14 cellular contexts compared by ENCODE assay signal in genomic region chr1:56466541-56466940, GRCh38.
DNase-seq lines count a peak whose midpoint lies in the region; ATAC-seq, FAIRE-seq and TF ChIP-seq lines count a peak whose summit lies in the region.
"Had no signal": no experiment of that assay in that cellular context is flagged by ENCODE, and none has a peak within 500 bp of the region (broad histone marks: within the 10 kb centered on the region; RNA-seq: fewer than 3 reads in every experiment).

No MANE protein-coding gene starts in this region.

- H4K20me1 ChIP-seq in HepG2 (ENCODE audit: insufficient read depth, low read length): no peaks in the 10 kb centered on the region

- H3K36me3 ChIP-seq in right lobe of liver (no peaks in the 10 kb centered on the region), HepG2 (replicated peaks in 1 of 2; ENCODE audit: control insufficient read depth in 1 of 2, insufficient read depth in 2 of 2, low read length in 2 of 2) (no peaks in the 10 kb centered on the region)

- intact Hi-C loops in right lobe of liver (cut with DNase I): no loop called here
- intact Hi-C loops in HepG2 (cut with micrococcal nuclease; ENCODE audit: unreplicated experiment): no loop called here

- no peak for FAIRE-seq in HepG2 (lab: Jason Lieb, UNC)
- FAIRE-seq: A549, GM12878, GM18507, H54 had no signal

- H3K27me3 ChIP-seq in right lobe of liver (no peaks in the 10 kb centered on the region), HepG2 (ENCODE audit: control insufficient read depth in 1 of 2, insufficient read depth in 2 of 2, low read length in 2 of 2) (no peaks in the 10 kb centered on the region)

- H3K9me3 ChIP-seq in right lobe of liver: no peaks in the 10 kb centered on the region
- no peaks in the 10 kb centered on the region for H3K9me3 ChIP-seq in HepG2 (ENCODE audit: low read length)
- H3K9me3 ChIP-seq: A549 had no signal

- no peaks in the 10 kb centered on the region for H3K79me2 ChIP-seq in HepG2 (ENCODE audit: insufficient read depth, low read length)

- peak; percentile 9 to 54 (median 31) for ATAC-seq in right lobe of liver
- ATAC-seq in HepG2: no peak
- peak; percentile 50 for ATAC-seq in left lobe of liver
- ATAC-seq: A549, GM12878, HCT116 had no signal

- TF ChIP-seq EP300 in HepG2 (IDR thresholded peaks at IDR 0.05; ENCODE audit: low read depth in 2 of 2, low read length in 2 of 2): no peak
- no peak for TF ChIP-seq EP300 in HepG2 (CRISPR knock-in tag; IDR thresholded peaks at IDR 0.05; ENCODE audit: borderline replicate concordance)

- H3K4me2 ChIP-seq in HepG2 (ENCODE audit: low read depth, low read length): no peak overlapping the region
- H3K4me2 ChIP-seq: A549 had no signal

- in situ Hi-C loops in HepG2 (cut with HindIII; ENCODE audit: extremely low pct_ligation_motif_present, low pct_unique_long_range_greater_than_20kb): no loop called here

- TF ChIP-seq CTCF in right lobe of liver (IDR thresholded peaks at IDR 0.05) (no peak), HepG2 (CRISPR knock-in tag; IDR thresholded peaks at IDR 0.05) (no peak), GM10248 (IDR thresholded peaks at IDR 0.05; ENCODE audit: control extremely low read depth, extremely low read depth, low read depth, missing control alignments) (no peak)

- POLR2A ChIA-PET in HepG2 (lab: Yijun Ruan, JAX): no interaction called here
- POLR2A ChIA-PET in GM10248 (lab: Yijun Ruan, JAX): no interaction called here

- DNase-seq in right lobe of liver: no peak
- no peak for DNase-seq in HepG2 (ENCODE audit: low spot score)
- peak; percentile 55 to 58 for DNase-seq in NOMO-1 (lab: John Stamatoyannopoulos, UW; ENCODE audit: unreplicated experiment in 2 of 2)
- no peak for DNase-seq in left lobe of liver (ENCODE audit: low spot score)
- DNase-seq in islet precursor cell: no peak
- no peak for DNase-seq in GM10248 (ENCODE audit: extremely low spot score)
- no peak for DNase-seq in NCI-H2227 (lab: John Stamatoyannopoulos, UW; ENCODE audit: unreplicated experiment)
- DNase-seq: CD4-positive, CD25-positive, alpha-beta regulatory T cell had no signal

- BruUV-seq in HepG2 (replicated peaks; lab: Mats Ljungman, UMichigan): no TSS peak

- no peak overlapping the region for H3K4me3 ChIP-seq in right lobe of liver
- no peak overlapping the region for H3K4me3 ChIP-seq in HepG2 (replicated peaks in 1 of 3; ENCODE audit: insufficient read depth in 1 of 3, low read depth in 2 of 3, low read length in 3 of 3)
- H3K4me3 ChIP-seq: A549, GM12878 had no signal

- CTCF ChIA-PET in HepG2 (lab: Yijun Ruan, JAX; ENCODE audit: low intra/inter-chr PET ratio, low total read pairs) (no interaction called here), GM10248 (lab: Yijun Ruan, JAX) (no interaction called here)

- no peak overlapping the region for H3K27ac ChIP-seq in right lobe of liver
- no peak overlapping the region for H3K27ac ChIP-seq in HepG2 (ENCODE audit: extremely low read length, insufficient read depth, low read length)
- H3K27ac ChIP-seq: A549, HL-60 had no signal

- TF ChIP-seq POLR2A in right lobe of liver (IDR thresholded peaks at IDR 0.05) (no peak), HepG2 (IDR thresholded peaks at IDR 0.05; ENCODE audit: insufficient read depth in 1 of 2, low read depth in 2 of 2, low read length in 2 of 2) (no peak)

- H3K4me1 ChIP-seq in right lobe of liver (peaks cover 0 to 17% (median 3%) of the 10 kb centered on the region in 4 donors), HepG2 (ENCODE audit: insufficient read depth, low read length) (peaks cover 25% of the 10 kb centered on the region)
- H3K4me1 ChIP-seq: A549 had no signal

- no peak overlapping the region for H2AFZ ChIP-seq in HepG2 (ENCODE audit: low read length)

- no peak for TF ChIP-seq RAD21 in HepG2 (CRISPR knock-in tag; IDR thresholded peaks at IDR 0.05)

- 38% methylated on average over 1 of the region's 1 CpG for WGBS in right lobe of liver (ENCODE audit: insufficient coverage, low coverage, low lambda C conversion rate, missing lambda C conversion rate)
- 88% methylated on average over 1 of the region's 1 CpG for WGBS in HepG2 (ENCODE audit: low lambda C conversion rate)

- no peak overlapping the region for H3K9ac ChIP-seq in HepG2 (ENCODE audit: insufficient read depth, low read depth, low read length)

TF ChIP-seq in HepG2, 621 proteins besides CTCF, POLR2A, EP300 and RAD21 (continues in another document):
- TF ChIP-seq RAD51 (IDR thresholded peaks at IDR 0.05; ENCODE audit: borderline replicate concordance) (no peak), ZNF136 (CRISPR knock-in tag; IDR thresholded peaks at IDR 0.05; ENCODE audit: low read depth) (no peak), RBM39 (IDR thresholded peaks at IDR 0.05; ENCODE audit: low read depth, low read length, poor library complexity, severe bottlenecking) (no peak), ZNF556 (CRISPR knock-in tag; IDR thresholded peaks at IDR 0.05; ENCODE audit: borderline replicate concordance) (no peak), WIZ (CRISPR knock-in tag; IDR thresholded peaks at IDR 0.05) (no peak), CREBL2 (CRISPR knock-in tag; IDR thresholded peaks at IDR 0.05; ENCODE audit: borderline replicate concordance) (no peak), MYC (CRISPR knock-in tag; IDR thresholded peaks at IDR 0.05; ENCODE audit: borderline replicate concordance) (no peak), MEIS2 (CRISPR knock-in tag; IDR thresholded peaks at IDR 0.05) (no peak), ZNF160 (CRISPR knock-in tag; IDR thresholded peaks at IDR 0.05) (no peak), REST (IDR thresholded peaks at IDR 0.05; ENCODE audit: borderline replicate concordance in 1 of 2, low read depth in 1 of 2, low read length in 2 of 2) (no peak), KLF9 (CRISPR knock-in tag; IDR thresholded peaks at IDR 0.05; ENCODE audit: low read depth) (no peak), MTA3 (CRISPR knock-in tag; IDR thresholded peaks at IDR 0.05) (no peak), SP2 (CRISPR knock-in tag; IDR thresholded peaks at IDR 0.05) (no peak)
- TF ChIP-seq, protein P1, sequence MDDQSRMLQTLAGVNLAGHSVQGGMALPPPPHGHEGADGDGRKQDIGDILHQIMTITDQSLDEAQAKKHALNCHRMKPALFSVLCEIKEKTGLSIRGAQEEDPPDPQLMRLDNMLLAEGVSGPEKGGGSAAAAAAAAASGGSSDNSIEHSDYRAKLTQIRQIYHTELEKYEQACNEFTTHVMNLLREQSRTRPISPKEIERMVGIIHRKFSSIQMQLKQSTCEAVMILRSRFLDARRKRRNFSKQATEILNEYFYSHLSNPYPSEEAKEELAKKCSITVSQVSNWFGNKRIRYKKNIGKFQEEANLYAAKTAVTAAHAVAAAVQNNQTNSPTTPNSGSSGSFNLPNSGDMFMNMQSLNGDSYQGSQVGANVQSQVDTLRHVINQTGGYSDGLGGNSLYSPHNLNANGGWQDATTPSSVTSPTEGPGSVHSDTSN (CRISPR knock-in tag; IDR thresholded peaks at IDR 0.05; ENCODE audit: borderline replicate concordance): no peak
- TF ChIP-seq, protein P2, sequence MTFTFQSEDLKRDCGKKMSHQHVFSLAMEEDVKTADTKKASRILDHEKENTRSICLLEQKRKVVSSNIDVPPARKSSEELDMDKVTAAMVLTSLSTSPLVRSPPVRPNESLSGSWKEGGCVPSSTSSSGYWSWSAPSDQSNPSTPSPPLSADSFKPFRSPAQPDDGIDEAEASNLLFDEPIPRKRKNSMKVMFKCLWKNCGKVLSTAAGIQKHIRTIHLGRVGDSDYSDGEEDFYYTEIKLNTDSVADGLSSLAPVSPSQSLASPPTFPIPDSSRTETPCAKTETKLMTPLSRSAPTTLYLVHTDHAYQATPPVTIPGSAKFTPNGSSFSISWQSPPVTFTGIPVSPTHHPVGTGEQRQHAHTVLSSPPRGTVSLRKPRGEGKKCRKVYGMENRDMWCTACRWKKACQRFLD (CRISPR knock-in tag; IDR thresholded peaks at IDR 0.05; ENCODE audit: borderline replicate concordance): no peak

Comparison
In these comparisons a context has a peak if more than half of its experiments do, and no peak if none do; other contexts are left out.
1. DNase-seq: peak in NOMO-1 (2 of 2); none in right lobe of liver (0 of 3), HepG2 (single experiment), left lobe of liver (single experiment), islet precursor cell (single experiment), GM10248 (single experiment) and NCI-H2227 (single experiment).